Comparison of ENCODE assay signal across 10 cellular contexts in genomic region chr22:42646569-42647525, GRCh38. TPM values are rescaled to one million over a fixed set of nuclear protein-coding genes. Genes with fewer than 3 reads are reported as not detected.
DNase-seq lines count a peak whose midpoint lies in the region; ATAC-seq, FAIRE-seq and TF ChIP-seq lines count a peak whose summit lies in the region.
"Had no signal": no experiment of that assay in that cellular context is flagged by ENCODE, and none has a peak within 500 bp of the region (broad histone marks: within the 10 kb centered on the region; RNA-seq: fewer than 3 reads in every experiment).

No MANE protein-coding gene starts in this region.

- in situ Hi-C loops in HepG2 (cut with HindIII; ENCODE audit: extremely low pct_ligation_motif_present, low pct_unique_long_range_greater_than_20kb): no loop called here

- H3K9me3 ChIP-seq in HepG2 (ENCODE audit: low read length) (no peaks in the 10 kb centered on the region), testis (no peaks in the 10 kb centered on the region)
- H3K9me3 ChIP-seq: A549 had no signal

- H3K4me2 ChIP-seq in HepG2 (ENCODE audit: low read depth, low read length): peak overlapping the region; percentile 96

- intact Hi-C loops in MCF 10A (cut with micrococcal nuclease) (no loop called here), HepG2 (cut with micrococcal nuclease; ENCODE audit: unreplicated experiment) (loop anchor here (1.0 to 10.0 kb wide), 3 partner anchors 26 to 208 kb away; partner anchors contain the start of gene ARFGAP3), testis (cut with DNase I; ENCODE audit: low total_unique reads) (no loop called here)

- BruUV-seq in MCF 10A (replicated peaks; lab: Mats Ljungman, UMichigan) (no TSS peak), HepG2 (replicated peaks; lab: Mats Ljungman, UMichigan) (no TSS peak)

- TF ChIP-seq CTCF in MCF 10A (IDR thresholded peaks at IDR 0.05; ENCODE audit: unreplicated experiment) (no peak), HepG2 (CRISPR knock-in tag; IDR thresholded peaks at IDR 0.05) (no peak), testis (IDR thresholded peaks at IDR 0.05) (no peak)

- no peak for FAIRE-seq in HepG2 (lab: Jason Lieb, UNC)
- FAIRE-seq: A549 had no signal

- H4K20me1 ChIP-seq in HepG2 (ENCODE audit: insufficient read depth, low read length): peaks cover 10% of the 10 kb centered on the region; the same call in 1 of the 2 replicates

- H3K36me3 ChIP-seq in HepG2 (replicated peaks in 1 of 2; ENCODE audit: control insufficient read depth in 1 of 2, insufficient read depth in 2 of 2, low read length in 2 of 2) (no peaks in the 10 kb centered on the region; a peak in 2 of 5 replicates), testis (ENCODE audit: low read depth, missing control alignments) (no peaks in the 10 kb centered on the region)

- TF ChIP-seq POLR2A in HepG2 (IDR thresholded peaks at IDR 0.05; ENCODE audit: insufficient read depth in 1 of 2, low read depth in 2 of 2, low read length in 2 of 2) (no peak), testis (IDR thresholded peaks at IDR 0.05) (no peak)

- ATAC-seq in HepG2 (no peak), GM21576 (IDR thresholded peaks at IDR 0.05; ENCODE audit: unreplicated experiment) (no peak)
- ATAC-seq: A549, HCT116 had no signal

- peak overlapping the region; percentile 93 for H3K27ac Mint-ChIP-seq in MCF 10A (ENCODE audit: low read depth, unreplicated experiment)

- peak; percentile 5 for DNase-seq in DMS79 treated with DMSO at 0.1 percent for 48 hours (lab: John Stamatoyannopoulos, UW)
- DNase-seq in DMS79 (lab: John Stamatoyannopoulos, UW): no peak
- DNase-seq in MCF 10A (ENCODE audit: unreplicated experiment): no peak
- no peak for DNase-seq in HepG2 (ENCODE audit: low spot score)
- peak; percentile 84 for DNase-seq in testis
- DNase-seq in NCI-H2107 (lab: John Stamatoyannopoulos, UW): no peak
- DNase-seq in NCI-H1694 (lab: John Stamatoyannopoulos, UW): no peak

- peaks cover 6% of the 10 kb centered on the region for H3K36me3 Mint-ChIP-seq in MCF 10A (ENCODE audit: insufficient read depth, unreplicated experiment)

- H3K27ac ChIP-seq in HepG2 (ENCODE audit: extremely low read length, insufficient read depth, low read length) (peak overlapping the region; percentile 88), testis (peak overlapping the region; percentile 90 to 94)

- H3K27me3 ChIP-seq in HepG2 (ENCODE audit: control insufficient read depth in 1 of 2, insufficient read depth in 2 of 2, low read length in 2 of 2) (no peaks in the 10 kb centered on the region; a peak in 1 of 5 replicates), testis (no peaks in the 10 kb centered on the region)

- no peaks in the 10 kb centered on the region for H3K27me3 Mint-ChIP-seq in MCF 10A (ENCODE audit: insufficient read depth, unreplicated experiment)

- peak overlapping the region; percentile 100 for H3K4me3 Mint-ChIP-seq in MCF 10A (ENCODE audit: unreplicated experiment)

- H3K4me3 ChIP-seq in HepG2 (replicated peaks in 1 of 3; ENCODE audit: insufficient read depth in 1 of 3, low read depth in 2 of 3, low read length in 3 of 3): peak overlapping the region; percentile 22 to 100 (median 42)
- H3K4me3 ChIP-seq in testis: peak overlapping the region in 1 of 2 donors; percentile 37
- H3K4me3 ChIP-seq: A549 had no signal

- H3K79me2 ChIP-seq in HepG2 (ENCODE audit: insufficient read depth, low read length): peaks cover 61% of the 10 kb centered on the region

- H2AFZ ChIP-seq in HepG2 (ENCODE audit: low read length): no peak overlapping the region

- H3K4me1 ChIP-seq in HepG2 (ENCODE audit: insufficient read depth, low read length): peaks cover 79% of the 10 kb centered on the region
- peaks cover 69% of the 10 kb centered on the region for H3K4me1 ChIP-seq in testis

- 51% methylated on average over 10 of the region's 16 CpGs for WGBS in HepG2 (ENCODE audit: low lambda C conversion rate)
- WGBS in testis, 2 donors: 45 to 50% methylated on average over 4 to 16 of the region's 16 CpGs

- peaks cover 29% of the 10 kb centered on the region for H3K4me1 Mint-ChIP-seq in MCF 10A (ENCODE audit: insufficient read depth, unreplicated experiment)

- no peak for TF ChIP-seq EP300 in HepG2 (IDR thresholded peaks at IDR 0.05; ENCODE audit: low read depth in 2 of 2, low read length in 2 of 2)
- no peak for TF ChIP-seq EP300 in HepG2 (CRISPR knock-in tag; IDR thresholded peaks at IDR 0.05; ENCODE audit: borderline replicate concordance)

- CTCF ChIA-PET in MCF 10A (lab: Yijun Ruan, JAX) (interaction anchor here (0.6 to 1.1 kb wide), 3 partner anchors 9 to 386 kb away, joined by 3 read pairs; no protein-coding TSS in a partner anchor), HepG2 (lab: Yijun Ruan, JAX; ENCODE audit: low intra/inter-chr PET ratio, low total read pairs) (interaction anchor here (0.7 kb wide), 1 partner anchor 17 kb away, joined by 4 read pairs; no protein-coding TSS in a partner anchor)

- peak overlapping the region; percentile 98 for H3K9ac ChIP-seq in HepG2 (ENCODE audit: insufficient read depth, low read depth, low read length)

- no peaks in the 10 kb centered on the region for H3K9me3 Mint-ChIP-seq in MCF 10A (ENCODE audit: unreplicated experiment)

- TF ChIP-seq RAD21 in HepG2 (CRISPR knock-in tag; IDR thresholded peaks at IDR 0.05): no peak

- POLR2A ChIA-PET in MCF 10A (lab: Yijun Ruan, JAX): interaction anchor here (0.6 to 4.6 kb wide), 9 partner anchors 9 to 440 kb away, joined by 3 to 56 read pairs (median 4); partner anchors contain the start of gene POLDIP3
- POLR2A ChIA-PET in HepG2 (lab: Yijun Ruan, JAX): interaction anchor here (0.5 to 4.4 kb wide), 6 partner anchors 9 to 32 kb away, joined by 3 to 45 read pairs (median 4); partner anchors contain the start of gene POLDIP3

RNA-seq across cellular contexts. Expression of gene CYB5R3, which starts 2.3 kb away (rescaled TPM):
- total RNA-seq in MCF 10A (2022) (104 and 114 TPM in 2 replicates), HepG2 (2016; rRNA removed; fragmentation: Illumina TruSeq; extraction: Trizol) (31.5 and 32.4 TPM in 2 replicates), testis (100 to 1,000 TPM; 330 to 484 TPM)
- 9.5 and 9.9 TPM in 2 replicates for total RNA-seq in HepG2 (2016; cell fraction: cytosol; rRNA removed; fragmentation: Illumina TruSeq; extraction: Trizol; ENCODE audit: low read depth)
- total RNA-seq in HepG2 (2016; cell fraction: insoluble cytoplasmic fraction; rRNA removed; fragmentation: Illumina TruSeq; extraction: Trizol): 27.7 and 33.5 TPM in 2 replicates
- 19.2 and 24.7 TPM in 2 replicates for total RNA-seq in HepG2 (2016; cell fraction: membrane; rRNA removed; fragmentation: Illumina TruSeq; extraction: Trizol)
- total RNA-seq in HepG2 (2016; cell fraction: nucleus; rRNA removed; fragmentation: Illumina TruSeq; extraction: Trizol): 26.9 and 30.5 TPM in 2 replicates
- polyA plus RNA-seq in HepG2 (2011; rRNA removed) (305 and 347 TPM in 2 replicates), testis (ENCODE audit: insufficient read depth, low read depth, low replicate concordance) (423 TPM)
- 171 and 227 TPM in 2 replicates for polyA plus RNA-seq in HepG2 (2011; cell fraction: cytosol; rRNA removed)
- 180 and 209 TPM in 2 replicates for polyA plus RNA-seq in HepG2 (2011; cell fraction: nucleus; rRNA removed)
- polyA plus RNA-seq in HepG2 (2012): 258 and 265 TPM in 2 replicates
- polyA plus RNA-seq in HepG2 (2016; cell fraction: cytosol; fragmentation: Illumina TruSeq; extraction: Trizol; ENCODE audit: low read depth): 41.8 and 43.2 TPM in 2 replicates
- 103 and 141 TPM in 2 replicates for polyA plus RNA-seq in HepG2 (2016; cell fraction: insoluble cytoplasmic fraction; fragmentation: Illumina TruSeq; extraction: Trizol; ENCODE audit: low read depth)
- 69.2 and 69.5 TPM in 2 replicates for polyA plus RNA-seq in HepG2 (2016; cell fraction: membrane; fragmentation: Illumina TruSeq; extraction: Trizol; ENCODE audit: low read depth)
- polyA plus RNA-seq in HepG2 (2016; cell fraction: nucleus; fragmentation: Illumina TruSeq; extraction: Trizol; ENCODE audit: insufficient read depth, low read depth): 118 and 123 TPM in 2 replicates
- 63.4 and 306 TPM in 2 replicates for polyA minus RNA-seq in HepG2 (2011; rRNA and poly(A)+ RNA removed; ENCODE audit: low replicate concordance)
- polyA minus RNA-seq in HepG2 (2011; cell fraction: cytosol; rRNA and poly(A)+ RNA removed): 173 and 208 TPM in 2 replicates
- polyA minus RNA-seq in HepG2 (2011; cell fraction: nucleus; rRNA and poly(A)+ RNA removed): 50.5 and 63.4 TPM in 2 replicates

RNA-seq across cellular contexts. Expression of gene ATP5MGL, which starts 6.4 kb away (rescaled TPM):
- total RNA-seq in MCF 10A (2022) (0.83 and 1.1 TPM in 2 replicates), HepG2 (2016; rRNA removed; fragmentation: Illumina TruSeq; extraction: Trizol) (0.97 TPM in 1 of 2 replicates, not detected in the other), testis (under 1 TPM in 1 of 2 donors, not detected in 1; 0.55 TPM)
- total RNA-seq in HepG2 (2016; cell fraction: cytosol; rRNA removed; fragmentation: Illumina TruSeq; extraction: Trizol; ENCODE audit: low read depth): 0.35 TPM in 1 of 2 replicates, not detected in the other
- 0.58 TPM in 1 of 2 replicates, not detected in the other for total RNA-seq in HepG2 (2016; cell fraction: insoluble cytoplasmic fraction; rRNA removed; fragmentation: Illumina TruSeq; extraction: Trizol)
- total RNA-seq in HepG2 (2016; cell fraction: membrane; rRNA removed; fragmentation: Illumina TruSeq; extraction: Trizol): not detected in 2 replicates
- 0.69 and 1.2 TPM in 2 replicates for total RNA-seq in HepG2 (2016; cell fraction: nucleus; rRNA removed; fragmentation: Illumina TruSeq; extraction: Trizol)
- polyA plus RNA-seq in HepG2 (2011; rRNA removed) (0.40 and 0.50 TPM in 2 replicates), testis (ENCODE audit: insufficient read depth, low read depth, low replicate concordance) (not detected)
- polyA plus RNA-seq in HepG2 (2011; cell fraction: cytosol; rRNA removed): not detected in 2 replicates
- polyA plus RNA-seq in HepG2 (2011; cell fraction: nucleus; rRNA removed): 0.40 and 1.1 TPM in 2 replicates
- 0.21 TPM in 1 of 2 replicates, not detected in the other for polyA plus RNA-seq in HepG2 (2012)
- polyA plus RNA-seq in HepG2 (2016; cell fraction: cytosol; fragmentation: Illumina TruSeq; extraction: Trizol; ENCODE audit: low read depth): not detected in 2 replicates
- not detected in 2 replicates for polyA plus RNA-seq in HepG2 (2016; cell fraction: insoluble cytoplasmic fraction; fragmentation: Illumina TruSeq; extraction: Trizol; ENCODE audit: low read depth)
- not detected in 2 replicates for polyA plus RNA-seq in HepG2 (2016; cell fraction: membrane; fragmentation: Illumina TruSeq; extraction: Trizol; ENCODE audit: low read depth)
- not detected in 2 replicates for polyA plus RNA-seq in HepG2 (2016; cell fraction: nucleus; fragmentation: Illumina TruSeq; extraction: Trizol; ENCODE audit: insufficient read depth, low read depth)
- polyA minus RNA-seq in HepG2 (2011; rRNA and poly(A)+ RNA removed; ENCODE audit: low replicate concordance): 2.1 and 4.3 TPM in 2 replicates
- polyA minus RNA-seq in HepG2 (2011; cell fraction: cytosol; rRNA and poly(A)+ RNA removed): not detected in 2 replicates
- polyA minus RNA-seq in HepG2 (2011; cell fraction: nucleus; rRNA and poly(A)+ RNA removed): 3.9 and 6.5 TPM in 2 replicates
- polyA plus RNA-seq: A549 had no signal

RNA-seq across cellular contexts. Expression of gene POLDIP3, which starts 32.2 kb away (rescaled TPM):
- 49.7 and 51.3 TPM in 2 replicates for total RNA-seq in MCF 10A (2022)
- 47.4 and 64.1 TPM in 2 replicates for total RNA-seq in HepG2 (2016; rRNA removed; fragmentation: Illumina TruSeq; extraction: Trizol)
- 6.4 and 8.7 TPM in 2 replicates for total RNA-seq in HepG2 (2016; cell fraction: cytosol; rRNA removed; fragmentation: Illumina TruSeq; extraction: Trizol; ENCODE audit: low read depth)
- total RNA-seq in HepG2 (2016; cell fraction: insoluble cytoplasmic fraction; rRNA removed; fragmentation: Illumina TruSeq; extraction: Trizol): 45.0 and 57.8 TPM in 2 replicates
- total RNA-seq in HepG2 (2016; cell fraction: membrane; rRNA removed; fragmentation: Illumina TruSeq; extraction: Trizol): 23.2 TPM in 2 replicates
- 32.4 and 36.4 TPM in 2 replicates for total RNA-seq in HepG2 (2016; cell fraction: nucleus; rRNA removed; fragmentation: Illumina TruSeq; extraction: Trizol)
- polyA plus RNA-seq in HepG2 (2011; rRNA removed): 45.8 and 50.1 TPM in 2 replicates
- 28.7 TPM in 2 replicates for polyA plus RNA-seq in HepG2 (2011; cell fraction: cytosol; rRNA removed)
- polyA plus RNA-seq in HepG2 (2011; cell fraction: nucleus; rRNA removed): 70.7 and 76.7 TPM in 2 replicates
- polyA plus RNA-seq in HepG2 (2012): 62.0 and 63.4 TPM in 2 replicates
- 5.1 and 6.4 TPM in 2 replicates for polyA plus RNA-seq in HepG2 (2016; cell fraction: cytosol; fragmentation: Illumina TruSeq; extraction: Trizol; ENCODE audit: low read depth)
- polyA plus RNA-seq in HepG2 (2016; cell fraction: insoluble cytoplasmic fraction; fragmentation: Illumina TruSeq; extraction: Trizol; ENCODE audit: low read depth): 59.1 and 66.7 TPM in 2 replicates
- 14.0 and 14.8 TPM in 2 replicates for polyA plus RNA-seq in HepG2 (2016; cell fraction: membrane; fragmentation: Illumina TruSeq; extraction: Trizol; ENCODE audit: low read depth)
- polyA plus RNA-seq in HepG2 (2016; cell fraction: nucleus; fragmentation: Illumina TruSeq; extraction: Trizol; ENCODE audit: insufficient read depth, low read depth): 53.9 and 54.2 TPM in 2 replicates
- polyA minus RNA-seq in HepG2 (2011; rRNA and poly(A)+ RNA removed; ENCODE audit: low replicate concordance): 46.1 and 58.4 TPM in 2 replicates
- 29.3 and 32.2 TPM in 2 replicates for polyA minus RNA-seq in HepG2 (2011; cell fraction: cytosol; rRNA and poly(A)+ RNA removed)
- 33.0 and 36.7 TPM in 2 replicates for polyA minus RNA-seq in HepG2 (2011; cell fraction: nucleus; rRNA and poly(A)+ RNA removed)
- 10 to 100 TPM; 57.5 to 60.5 TPM for total RNA-seq in testis
- 76.9 TPM for polyA plus RNA-seq in testis (ENCODE audit: insufficient read depth, low read depth, low replicate concordance)

Comparison
In these comparisons a context has a peak if more than half of its experiments do, and no peak if none do; other contexts are left out.
1. DNase-seq: peak in DMS79 treated with DMSO at 0.1 percent for 48 hours (single experiment) and testis (single experiment); none in DMS79 (single experiment), MCF 10A (single experiment), HepG2 (single experiment), NCI-H2107 (single experiment) and NCI-H1694 (single experiment).